In genomic region chr13:78736142-78736541, GRCh38 we compare ENCODE assay signal across 20 cellular contexts.
"Had no signal": no experiment of that assay in that cellular context is flagged by ENCODE, and none has a peak within 500 bp of the region (broad histone marks: within the 10 kb centered on the region; RNA-seq: fewer than 3 reads in every experiment).

No MANE protein-coding gene starts in this region.

- H3K27me3 ChIP-seq: breast epithelium, colonic mucosa, left lung, right atrium auricular region, upper lobe of left lung had no signal

- H3K4me3 ChIP-seq: breast epithelium, colonic mucosa, dorsolateral prefrontal cortex, esophagus muscularis mucosa, left lung, right atrium auricular region, thoracic aorta, upper lobe of left lung had no signal

- DNase-seq: activated CD4-positive, alpha-beta T cell treated with anti-CD3 and anti-CD28 coated beads, Interleukin-2, amount 50 U/mL, for 48 hours; activated naive CD4-positive, alpha-beta T cell treated with Interleukin-2 at 50 U/mL for 16 hours; activated naive CD8-positive, alpha-beta T cell treated with anti-CD3 and anti-CD28 coated beads, Interleukin-2, amount 10 ng/mL, durations not matched to agents 7 days and 5 days; activated T-cell treated with anti-CD3 and anti-CD28 coated beads, Interleukin-2, amount 50 U/mL, for 48 hours; amniotic stem cell; colonic mucosa; dorsolateral prefrontal cortex; effector memory CD8-positive, alpha-beta T cell; kidney; left lung; stimulated activated CD4-positive, alpha-beta T cell treated with anti-CD3 and anti-CD28 coated beads, Interleukin-4, amount 100 ng/mL, for 24 hours; stimulated activated naive CD4-positive, alpha-beta T cell treated with Interleukin-2 at 50 U/mL for 16 hours; T-helper 1 cell; upper lobe of left lung; WERI-Rb-1 had no signal

- ATAC-seq: effector memory CD8-positive, alpha-beta T cell; left lung; natural killer cell treated with Interleukin-12 subunit alpha and Interleukin-12 subunit beta and Interleukin-15 and Interleukin-18, amount 100 ng/mL, for 72 hours had no signal

- H3K4me1 ChIP-seq: breast epithelium, colonic mucosa, esophagus muscularis mucosa, left lung, right atrium auricular region, upper lobe of left lung had no signal

- H3K36me3 ChIP-seq: breast epithelium, colonic mucosa, esophagus muscularis mucosa, left lung, right atrium auricular region, thoracic aorta, upper lobe of left lung, WERI-Rb-1 had no signal

- H3K9me3 ChIP-seq: breast epithelium, colonic mucosa, esophagus muscularis mucosa, left lung, right atrium auricular region, thoracic aorta, upper lobe of left lung had no signal
